In genomic region chrX:119226431-119226830, GRCh38 we compare ENCODE assay signal across 23 cellular contexts.
"Had no signal": no experiment of that assay in that cellular context is flagged by ENCODE, and none has a peak within 500 bp of the region (broad histone marks: within the 10 kb centered on the region; RNA-seq: fewer than 3 reads in every experiment).

No MANE protein-coding gene starts in this region.

- H3K9me3 ChIP-seq: neutrophil, pancreas, stomach, suprapubic skin, tibial nerve had no signal

- FAIRE-seq: endometrium, pancreas, urothelium cell line had no signal

- ATAC-seq: foreskin keratinocyte; natural killer cell; pancreas; right cardiac atrium; stimulated activated memory B cell treated with anti-CD40 and anti-IgM and Interleukin-4, amounts not matched to agents 10 μg/mL and 1 μg/mL and 100 μg/mL, for 72 hours; T-helper 17 cell had no signal

- H3K27ac ChIP-seq: foreskin keratinocyte, neutrophil, pancreas, skin epidermis, stomach, suprapubic skin, tibial nerve had no signal

- H3K4me3 ChIP-seq: pancreas, skin epidermis, stomach, suprapubic skin, tibial nerve had no signal

- H3K36me3 ChIP-seq: neutrophil, pancreas, stomach, suprapubic skin, tibial nerve had no signal

- H3K27me3 ChIP-seq: stomach, suprapubic skin had no signal

- H3K4me1 ChIP-seq: foreskin keratinocyte, pancreas, stomach, suprapubic skin had no signal

- DNase-seq: activated CD4-positive, alpha-beta memory T cell treated with anti-CD3 and anti-CD28 coated beads for 36 hours; activated CD4-positive, alpha-beta T cell treated with anti-CD3 and anti-CD28 coated beads for 48 hours; activated naive CD4-positive, alpha-beta T cell treated with anti-CD3 and anti-CD28 coated beads for 36 hours; activated T-cell treated with anti-CD3 and anti-CD28 coated beads, Interleukin-2, amount 50 U/mL, for 48 hours; amygdala; effector CD4-positive, alpha-beta T cell; erythroblast; foreskin keratinocyte; hippocampal formation; kidney glomerular epithelial cell; midbrain; natural killer cell; pancreas; right cardiac atrium; stomach; T-helper 17 cell had no signal
